Comparison of ENCODE assay signal across 21 cellular contexts in the genomic region with DNA sequence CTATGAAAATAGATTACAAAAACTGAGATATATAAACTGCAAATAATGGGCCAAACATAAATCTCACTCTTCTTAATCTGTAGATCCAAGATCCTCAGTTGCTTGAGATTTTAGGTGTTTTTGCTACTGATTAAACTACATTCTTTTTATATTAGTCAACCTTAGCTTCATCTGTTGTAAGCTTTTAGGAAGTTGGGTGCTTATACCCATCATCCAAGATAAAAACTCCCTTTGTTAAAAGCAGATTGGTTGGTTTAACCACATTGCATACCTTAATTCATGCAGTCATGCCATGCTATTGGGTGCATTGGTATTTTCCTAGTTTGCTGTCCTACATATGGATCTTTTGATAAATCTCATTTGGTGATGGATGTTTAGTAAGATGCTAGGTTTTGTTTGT. TPM values are rescaled to one million over a fixed set of nuclear protein-coding genes. Genes with fewer than 3 reads are reported as not detected.
A peak's percentile ranks its signal among the peaks of the same experiment; 100 is the strongest.
DNase-seq lines count a peak whose midpoint lies in the region; ATAC-seq and TF ChIP-seq lines count a peak whose summit lies in the region.
"Had no signal": no experiment of that assay in that cellular context is flagged by ENCODE, and none has a peak within 500 bp of the region (broad histone marks: within the 10 kb centered on the region; RNA-seq: fewer than 3 reads in every experiment).

No MANE protein-coding gene starts in this region.

- peaks cover 11% of the 10 kb centered on the region; the same call in 1 of the 2 replicates for H3K4me1 Mint-ChIP-seq in HFFc6 (ENCODE audit: low read depth)
- H3K4me1 Mint-ChIP-seq: CD8-positive, alpha-beta memory T cell had no signal

- CTCF ChIA-PET in AG04449 (lab: Yijun Ruan, JAX) = interaction anchor here (1.1 kb wide), 1 partner anchor 384 kb away, joined by 3 read pairs; no protein-coding TSS in a partner anchor

- H3K4me1 ChIP-seq in foreskin keratinocyte = peaks cover 9% of the 10 kb centered on the region
- H3K4me1 ChIP-seq: ascending aorta, gastroesophageal sphincter had no signal

- POLR2A ChIA-PET in AG04449 (lab: Yijun Ruan, JAX) = no interaction called here

- no peak overlapping the region for H3K27ac ChIP-seq in foreskin keratinocyte
- H3K27ac ChIP-seq: ascending aorta, coronary artery, gastroesophageal sphincter, WERI-Rb-1 had no signal

- DNase-seq in AG04449 (ENCODE audit: low read depth, low spot score) (peak; percentile 24), HFFc6 (peak; percentile 7), amniotic epithelial cell (ENCODE audit: low read depth) (peak; percentile 53), foreskin keratinocyte (peak; percentile 59 to 76), NCI-H2171 treated with DMSO at 0.1 percent for 48 hours (lab: John Stamatoyannopoulos, UW) (no peak)
- DNase-seq: activated CD4-positive, alpha-beta memory T cell treated with anti-CD3 and anti-CD28 coated beads for 36 hours; activated naive CD4-positive, alpha-beta T cell treated with Interleukin-2 at 50 U/mL for 16 hours; CD8-positive, alpha-beta memory T cell; DMS79 treated with DMSO at 0.1 percent for 48 hours; Karpas-422; NCI-H1105 treated with DMSO at 0.1 percent for 48 hours; NCI-H526; SHP77 treated with DMSO at 0.1 percent for 48 hours; stimulated activated CD4-positive, alpha-beta T cell treated with anti-CD3 and anti-CD28 coated beads, Interleukin-12 subunit alpha, Interleukin-12 subunit beta, amount 100 ng/mL, for 4 hours; WERI-Rb-1 had no signal

- peaks cover 20% of the 10 kb centered on the region for H3K36me3 Mint-ChIP-seq in HFFc6 (ENCODE audit: low read depth)

- ATAC-seq in foreskin keratinocyte (peak; percentile 34), GM21367 (IDR thresholded peaks at IDR 0.05; ENCODE audit: unreplicated experiment) (no peak), GM18907 (IDR thresholded peaks at IDR 0.05; ENCODE audit: unreplicated experiment) (no peak), GM18909 (IDR thresholded peaks at IDR 0.05; ENCODE audit: poor library complexity, unreplicated experiment) (no peak)
- ATAC-seq: gastroesophageal sphincter had no signal

- TF ChIP-seq CTCF in AG04449 (IDR thresholded peaks at IDR 0.05; ENCODE audit: insufficient read depth, low read length, missing control alignments) (no peak), HFFc6 (IDR thresholded peaks at IDR 0.05) (no peak), foreskin keratinocyte (conservative IDR thresholded peaks at IDR 0.05) (no peak)

- no peaks in the 10 kb centered on the region for H3K27me3 ChIP-seq in foreskin keratinocyte
- H3K27me3 ChIP-seq: ascending aorta, gastroesophageal sphincter had no signal

- H3K4me3 ChIP-seq in AG04449 (ENCODE audit: low read depth, low read length) = no peak overlapping the region
- H3K4me3 ChIP-seq: ascending aorta, coronary artery, gastroesophageal sphincter had no signal

- H3K4me3 Mint-ChIP-seq in HFFc6 = no peak overlapping the region
- H3K4me3 Mint-ChIP-seq: activated CD4-positive, alpha-beta memory T cell treated with anti-CD3 and anti-CD28 coated beads for 36 hours; CD8-positive, alpha-beta memory T cell had no signal

- no peaks in the 10 kb centered on the region for H3K9me3 Mint-ChIP-seq in HFFc6
- H3K9me3 Mint-ChIP-seq: activated CD4-positive, alpha-beta memory T cell treated with anti-CD3 and anti-CD28 coated beads for 36 hours; CD8-positive, alpha-beta memory T cell had no signal

- H3K27ac Mint-ChIP-seq in HFFc6 = no peak overlapping the region
- H3K27ac Mint-ChIP-seq: activated CD4-positive, alpha-beta memory T cell treated with anti-CD3 and anti-CD28 coated beads for 36 hours; CD8-positive, alpha-beta memory T cell had no signal

- H3K27me3 Mint-ChIP-seq in HFFc6 (ENCODE audit: insufficient read depth) = peaks cover 5% of the 10 kb centered on the region
- H3K27me3 Mint-ChIP-seq: activated CD4-positive, alpha-beta memory T cell treated with anti-CD3 and anti-CD28 coated beads for 36 hours; CD8-positive, alpha-beta memory T cell had no signal

RNA-seq across cellular contexts. Expression of a gene that starts 46.2 kb away (rescaled TPM):
- 10 to 100 TPM; 17.4 to 24.7 (median 20.6) TPM for total RNA-seq in HFFc6 (2021; fragmentation: NEBNext Ultra II Directional; extraction: Animal tissue kit (Norgen Biotek cat#: 25700))
- total RNA-seq in foreskin keratinocyte = 29.6 and 30.7 TPM in 2 replicates
- polyA plus RNA-seq in foreskin keratinocyte = 4.8 and 6.4 TPM in 2 replicates

RNA-seq across cellular contexts. Expression of a gene that starts 57.9 kb away (rescaled TPM):
- total RNA-seq in HFFc6 (2021; fragmentation: NEBNext Ultra II Directional; extraction: Animal tissue kit (Norgen Biotek cat#: 25700)) = 10 to 100 TPM; 51.3 to 59.6 (median 57.2) TPM
- 38.3 and 42.8 TPM in 2 replicates for total RNA-seq in foreskin keratinocyte
- 7.2 and 9.2 TPM in 2 replicates for polyA plus RNA-seq in foreskin keratinocyte
